ENCODE assay signal across 23 cellular contexts in genomic region chr15:74324714-74325113, GRCh38. TPM values are rescaled to one million over a fixed set of nuclear protein-coding genes. Genes with fewer than 3 reads are reported as not detected.
DNase-seq lines count a peak whose midpoint lies in the region; ATAC-seq and TF ChIP-seq lines count a peak whose summit lies in the region.
"Had no signal": no experiment of that assay in that cellular context is flagged by ENCODE, and none has a peak within 500 bp of the region (broad histone marks: within the 10 kb centered on the region; RNA-seq: fewer than 3 reads in every experiment).

No MANE protein-coding gene starts in this region.

- H4K8ac ChIP-seq in mesendoderm (ENCODE audit: low read depth, low read length) (no peak overlapping the region), trophoblast cell (ENCODE audit: low read depth, low read length) (no peak overlapping the region)

- H3K9ac ChIP-seq in mesendoderm (ENCODE audit: low read length) (no peak overlapping the region), trophoblast cell (ENCODE audit: low read length) (no peak overlapping the region)
- H3K9ac ChIP-seq: BLaER1 treated with 17β-estradiol and CSF1 and Interleukin-3, amounts not matched to agents 10 nM and 100 nM had no signal

- no peak for TF ChIP-seq POLR2A in erythroblast (IDR thresholded peaks at IDR 0.05; ENCODE audit: low read length)

- H3K56ac ChIP-seq in mesendoderm (ENCODE audit: low read length), result no peak overlapping the region

- no peaks in the 10 kb centered on the region for H3K9me3 ChIP-seq in right atrium auricular region
- H3K9me3 ChIP-seq in trophoblast cell (ENCODE audit: insufficient read depth, low read depth, low read length), result no peaks in the 10 kb centered on the region
- H3K9me3 ChIP-seq: A549; BLaER1 treated with 17β-estradiol and CSF1 and Interleukin-3, amounts not matched to agents 10 nM and 100 nM; HAP-1 had no signal

- no peaks in the 10 kb centered on the region for H3K79me2 ChIP-seq in mesendoderm (ENCODE audit: control insufficient read depth, insufficient read depth, low read length)
- H3K79me2 ChIP-seq in trophoblast cell (ENCODE audit: control insufficient read depth, insufficient read depth, low read length, poor library complexity), result no peaks in the 10 kb centered on the region

- DNase-seq in Right ventricle myocardium inferior (ENCODE audit: missing footprints) (peak; percentile 43), right atrium auricular region (ENCODE audit: low spot score) (no peak), mesendoderm (no peak), trophoblast cell (no peak), KG1 (lab: John Stamatoyannopoulos, UW) (no peak), erythroblast (lab: John Stamatoyannopoulos, UW) (no peak), left lobe of liver (ENCODE audit: low spot score) (no peak)
- DNase-seq: 8988T; ACHN; AML-193; BE2C; CD4-positive, alpha-beta T cell; CD8-positive, alpha-beta memory T cell; DMS 273 treated with DMSO at 0.1 percent for 48 hours; DMS79; EL; GDM1 had no signal

- H4K12ac ChIP-seq in trophoblast cell (ENCODE audit: low read depth, low read length), result no peak overlapping the region

- no peak overlapping the region for H3K18ac ChIP-seq in mesendoderm (ENCODE audit: low read length)
- H3K18ac ChIP-seq in trophoblast cell (ENCODE audit: low read length), result no peak overlapping the region

- no peak for ATAC-seq in Right ventricle myocardium inferior
- no peak for ATAC-seq in left lobe of liver
- ATAC-seq: A549, GM12878, GM23338 had no signal

- H2BK120ac ChIP-seq in mesendoderm (ENCODE audit: low read depth, low read length), result no peak overlapping the region
- no peak overlapping the region for H2BK120ac ChIP-seq in trophoblast cell (ENCODE audit: insufficient read depth, low read length, poor library complexity)

- no peak overlapping the region for H2BK12ac ChIP-seq in trophoblast cell (ENCODE audit: low read length)

- WGBS in mesendoderm (ENCODE audit: extremely low coverage, insufficient coverage, low lambda C conversion rate), result no CpG with 5 or more reads among the region's 3 CpGs
- WGBS in trophoblast cell (ENCODE audit: extremely low coverage, insufficient coverage, insufficient read length), result no CpG with 5 or more reads among the region's 3 CpGs

- peaks cover 0 to 8% of the 10 kb centered on the region in 2 donors for H3K4me1 ChIP-seq in right atrium auricular region
- peaks cover 7% of the 10 kb centered on the region for H3K4me1 ChIP-seq in mesendoderm (ENCODE audit: control insufficient read depth, low read depth, low read length)
- H3K4me1 ChIP-seq in trophoblast cell (ENCODE audit: control insufficient read depth in 1 of 2, insufficient read depth in 2 of 2, low read length in 2 of 2), result peaks cover 10 to 14% of the 10 kb centered on the region in 2 experiments
- H3K4me1 ChIP-seq: A549 had no signal

- H2BK15ac ChIP-seq in mesendoderm (replicated peaks; ENCODE audit: low read depth), result no peak overlapping the region

- H2AFZ ChIP-seq in trophoblast cell (ENCODE audit: insufficient read depth, low read length, poor library complexity), result no peak overlapping the region
- H2AFZ ChIP-seq: GM23338 had no signal

- H2BK5ac ChIP-seq in mesendoderm (ENCODE audit: low read length) (no peak overlapping the region), trophoblast cell (ENCODE audit: low read depth, low read length, poor library complexity) (no peak overlapping the region)

- H3K79me1 ChIP-seq in mesendoderm (ENCODE audit: low read length) (no peaks in the 10 kb centered on the region), trophoblast cell (ENCODE audit: low read length) (peaks cover 3% of the 10 kb centered on the region)

- no peak for TF ChIP-seq CTCF in right atrium auricular region (IDR thresholded peaks at IDR 0.05)

- H3K4ac ChIP-seq in mesendoderm (ENCODE audit: low read depth, low read length), result no peak overlapping the region
- H3K4ac ChIP-seq in trophoblast cell (ENCODE audit: low read depth, low read length), result no peak overlapping the region

- H3K4me2 ChIP-seq in mesendoderm (ENCODE audit: low read length), result no peak overlapping the region
- no peak overlapping the region for H3K4me2 ChIP-seq in trophoblast cell (ENCODE audit: low read length)
- H3K4me2 ChIP-seq: A549; BLaER1 treated with 17β-estradiol and CSF1 and Interleukin-3, amounts not matched to agents 10 nM and 100 nM; GM23338 had no signal

- H3K23ac ChIP-seq in mesendoderm (ENCODE audit: low read length) (no peak overlapping the region), trophoblast cell (ENCODE audit: low read length) (no peak overlapping the region)

- intact Hi-C loops in Right ventricle myocardium inferior (cut with DNase I), result no loop called here

- H2AK5ac ChIP-seq in mesendoderm (ENCODE audit: low read length) (peak overlapping the region; percentile 23), trophoblast cell (ENCODE audit: low read length) (peak overlapping the region; percentile 42)

- H4K5ac ChIP-seq in mesendoderm (ENCODE audit: low read length), result no peak overlapping the region

- H3K36me3 ChIP-seq in right atrium auricular region (no peaks in the 10 kb centered on the region), mesendoderm (ENCODE audit: control insufficient read depth, insufficient read depth, low read length) (no peaks in the 10 kb centered on the region), trophoblast cell (ENCODE audit: control insufficient read depth in 1 of 2, insufficient read depth in 2 of 2, low read length in 2 of 2) (no peaks in the 10 kb centered on the region)
- H3K36me3 ChIP-seq: BE2C; BLaER1 treated with 17β-estradiol and CSF1 and Interleukin-3, amounts not matched to agents 10 nM and 100 nM; HAP-1 had no signal

- H3K27ac ChIP-seq in right atrium auricular region (no peak overlapping the region), mesendoderm (ENCODE audit: low read depth, low read length) (no peak overlapping the region), trophoblast cell (ENCODE audit: low read depth, low read length) (no peak overlapping the region)
- H3K27ac ChIP-seq: A549; BLaER1 treated with 17β-estradiol and CSF1 and Interleukin-3, amounts not matched to agents 10 nM and 100 nM had no signal

- H3K4me3 ChIP-seq in right atrium auricular region, result no peak overlapping the region
- no peak overlapping the region for H3K4me3 ChIP-seq in mesendoderm (ENCODE audit: low read length)
- H3K4me3 ChIP-seq in trophoblast cell (ENCODE audit: low read depth, low read length), result no peak overlapping the region
- H3K4me3 ChIP-seq: A549; BLaER1 treated with 17β-estradiol and CSF1 and Interleukin-3, amounts not matched to agents 10 nM and 100 nM; GM12878; GM23338; HAP-1 had no signal

- peak overlapping the region; percentile 41 for H4K91ac ChIP-seq in trophoblast cell (ENCODE audit: low read depth, low read length)

- no peaks in the 10 kb centered on the region for H3K27me3 ChIP-seq in right atrium auricular region
- no peaks in the 10 kb centered on the region for H3K27me3 ChIP-seq in mesendoderm (ENCODE audit: insufficient read depth, low read length, poor library complexity)
- no peaks in the 10 kb centered on the region for H3K27me3 ChIP-seq in trophoblast cell (ENCODE audit: insufficient read depth, low read length)
- H3K27me3 ChIP-seq: BE2C; BLaER1 treated with 17β-estradiol and CSF1 and Interleukin-3, amounts not matched to agents 10 nM and 100 nM had no signal

- H3K14ac ChIP-seq in trophoblast cell (ENCODE audit: low read length), result peak overlapping the region; percentile 9

RNA-seq across cellular contexts. Expression of gene CYP11A1, which starts 42.7 kb away (rescaled TPM):
- total RNA-seq in Right ventricle myocardium inferior, result 0.24 TPM
- total RNA-seq in right atrium auricular region, result 1 to 10 TPM in 1 of 2 donors, under 1 TPM in 1; 0.71 to 1.0 TPM
- polyA plus RNA-seq in mesendoderm (2013, experiment 1 of 2), result 2.5 TPM
- 2.9 TPM for polyA plus RNA-seq in mesendoderm (2013, experiment 2 of 2)
- 217 and 235 TPM in 2 replicates for polyA plus RNA-seq in trophoblast cell (2013)
- 3.0 TPM for total RNA-seq in left lobe of liver
- total RNA-seq: CD4-positive, alpha-beta T cell; CD8-positive, alpha-beta memory T cell had no signal
- polyA plus RNA-seq: CD14-positive monocyte; CD8-positive, alpha-beta memory T cell had no signal
